Comparison of ENCODE assay signal across 20 cellular contexts in the genomic region with DNA sequence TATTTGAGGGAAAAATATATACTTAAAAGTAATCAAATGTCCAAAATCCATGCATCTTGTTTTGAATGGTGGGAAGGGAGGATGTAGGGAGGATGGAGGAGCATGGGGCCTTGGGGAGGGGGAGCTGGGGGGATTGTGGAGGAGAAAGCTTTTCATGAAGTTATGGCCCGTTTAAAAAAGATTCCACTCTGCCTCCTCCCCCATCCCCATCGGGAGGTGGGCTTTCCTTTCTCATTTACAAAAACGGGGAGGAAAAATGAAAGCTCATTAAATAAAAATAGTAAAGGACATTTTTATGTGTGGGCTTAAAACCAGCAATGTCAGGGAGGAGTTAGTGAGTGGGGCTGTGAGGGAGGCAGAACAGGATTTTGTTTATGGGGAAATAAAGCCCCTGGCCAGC.
DNase-seq lines count a peak whose midpoint lies in the region; ATAC-seq and TF ChIP-seq lines count a peak whose summit lies in the region.
"Had no signal": no experiment of that assay in that cellular context is flagged by ENCODE, and none has a peak within 500 bp of the region (broad histone marks: within the 10 kb centered on the region; RNA-seq: fewer than 3 reads in every experiment).

No MANE protein-coding gene starts in this region.

- H3K27ac ChIP-seq in C4-2B (peak overlapping the region; percentile 65), coronary artery (peak overlapping the region; percentile 98 to 99), neural progenitor cell (no peak overlapping the region), temporal lobe (ENCODE audit: low read depth, low read length) (peak overlapping the region; percentile 82), thyroid gland (peak overlapping the region in 1 of 3 donors; percentile 40)
- H3K27ac ChIP-seq: WERI-Rb-1 had no signal

- H3K36me3 ChIP-seq in neural progenitor cell (no peaks in the 10 kb centered on the region), thyroid gland (peaks cover 3 to 10% of the 10 kb centered on the region in 2 donors)
- H3K36me3 ChIP-seq: WERI-Rb-1 had no signal

- ATAC-seq in GM18861 (IDR thresholded peaks at IDR 0.05; ENCODE audit: unreplicated experiment) (no peak), GM19452 (IDR thresholded peaks at IDR 0.05; ENCODE audit: unreplicated experiment) (no peak)
- ATAC-seq: activated CD8-positive, alpha-beta T cell treated with anti-CD3 and anti-CD28 coated beads, Interleukin-2, amount 10 ng/mL, durations not matched to agents 7 days and 5 days; activated T-cell treated with anti-CD3 and anti-CD28 coated beads, Interleukin-2, amount 50 U/mL, for 4 hours; HCT116 had no signal

- H3K4me1 ChIP-seq in neural progenitor cell, result peaks cover 61% of the 10 kb centered on the region
- H3K4me1 ChIP-seq in thyroid gland, result peaks cover 75 to 91% of the 10 kb centered on the region in 2 donors

- H3K9ac ChIP-seq in neural progenitor cell, result no peak overlapping the region

- H3K27ac Mint-ChIP-seq in neural progenitor cell, result peak overlapping the region; percentile 90
- H3K27ac Mint-ChIP-seq: activated CD8-positive, alpha-beta T cell treated with anti-CD3 and anti-CD28 coated beads, Interleukin-2, amount 10 ng/mL, durations not matched to agents 7 days and 5 days; activated naive CD4-positive, alpha-beta T cell treated with anti-CD3 and anti-CD28 coated beads for 36 hours had no signal

- DNase-seq in coronary artery (ENCODE audit: low spot score) (no peak), neural progenitor cell (ENCODE audit: low spot score) (no peak), thyroid gland (no peak)
- no peak for DNase-seq in stimulated activated CD4-positive, alpha-beta T cell treated with anti-CD3 and anti-CD28 coated beads, Interleukin-2, amount 100 ng/mL, for 48 hours
- DNase-seq: activated CD8-positive, alpha-beta T cell treated with anti-CD3 and anti-CD28 coated beads, Interleukin-2, amount 10 ng/mL, durations not matched to agents 7 days and 5 days; activated naive CD4-positive, alpha-beta T cell treated with anti-CD3 and anti-CD28 coated beads for 36 hours; activated T-cell treated with anti-CD3 and anti-CD28 coated beads, Interleukin-2, amount 50 U/mL, for 4 hours; CD8-positive, alpha-beta T cell; kidney glomerular epithelial cell; mesenchymal stem cell; NCI-H1436; NCI-H526; SHP77; WERI-Rb-1 had no signal

- H3K9me3 ChIP-seq in neural progenitor cell (ENCODE audit: low read depth), result no peaks in the 10 kb centered on the region
- no peaks in the 10 kb centered on the region for H3K9me3 ChIP-seq in thyroid gland

- peaks cover 4% of the 10 kb centered on the region for H3K27me3 Mint-ChIP-seq in neural progenitor cell (ENCODE audit: insufficient read depth, low read depth)

- no peak for TF ChIP-seq POLR2A in thyroid gland (IDR thresholded peaks at IDR 0.05)

- peaks cover 15% of the 10 kb centered on the region for H3K79me2 ChIP-seq in neural progenitor cell (ENCODE audit: low read depth)

- H2AFZ ChIP-seq in neural progenitor cell (replicated peaks), result no peak overlapping the region

- H3K27me3 ChIP-seq in neural progenitor cell (no peaks in the 10 kb centered on the region), thyroid gland (no peaks in the 10 kb centered on the region)

- peaks cover 7% of the 10 kb centered on the region for H3K9me3 Mint-ChIP-seq in neural progenitor cell
- H3K9me3 Mint-ChIP-seq: activated naive CD4-positive, alpha-beta T cell treated with anti-CD3 and anti-CD28 coated beads for 36 hours; activated T-cell treated with anti-CD3 and anti-CD28 coated beads, Interleukin-2, amount 50 U/mL, for 4 hours; CD8-positive, alpha-beta T cell; neural crest cell had no signal

- peak overlapping the region; percentile 38 for H3K4me3 ChIP-seq in coronary artery
- no peak overlapping the region for H3K4me3 ChIP-seq in neural progenitor cell
- no peak overlapping the region for H3K4me3 ChIP-seq in thyroid gland (replicated peaks in 1 of 3)

- peaks cover 34% of the 10 kb centered on the region for H3K36me3 Mint-ChIP-seq in neural progenitor cell
- H3K36me3 Mint-ChIP-seq: CD8-positive, alpha-beta T cell had no signal

- H3F3A ChIP-seq in neural progenitor cell (ENCODE audit: low read depth), result peaks cover 19% of the 10 kb centered on the region

- intact Hi-C loops in thyroid gland (cut with DNase I), result no loop called here

- no peak overlapping the region for H3K4me3 Mint-ChIP-seq in neural progenitor cell
- H3K4me3 Mint-ChIP-seq: activated CD8-positive, alpha-beta T cell treated with anti-CD3 and anti-CD28 coated beads, Interleukin-2, amount 10 ng/mL, durations not matched to agents 7 days and 5 days; activated naive CD4-positive, alpha-beta T cell treated with anti-CD3 and anti-CD28 coated beads for 36 hours; activated T-cell treated with anti-CD3 and anti-CD28 coated beads, Interleukin-2, amount 50 U/mL, for 4 hours; CD8-positive, alpha-beta T cell had no signal

- peaks cover 82% of the 10 kb centered on the region for H3K4me1 Mint-ChIP-seq in neural progenitor cell

- WGBS in thyroid gland, 2 donors, result 70 to 73% methylated on average over 3 of the region's 3 CpGs

- peak overlapping the region; percentile 47 for H3K4me2 ChIP-seq in neural progenitor cell

- TF ChIP-seq CTCF in C4-2B (conservative IDR thresholded peaks at IDR 0.05) (no peak), coronary artery (IDR thresholded peaks at IDR 0.05) (no peak), neural progenitor cell (IDR thresholded peaks at IDR 0.05) (no peak), thyroid gland (IDR thresholded peaks at IDR 0.05) (no peak)

- H4K20me1 ChIP-seq in neural progenitor cell (ENCODE audit: low read depth), result peaks cover 51% of the 10 kb centered on the region
